ENCODE assay signal across 13 cellular contexts in genomic region chr6:3768502-3768901, GRCh38. TPM values are rescaled to one million over a fixed set of nuclear protein-coding genes. Genes with fewer than 3 reads are reported as not detected.
DNase-seq lines count a peak whose midpoint lies in the region; TF ChIP-seq lines count a peak whose summit lies in the region.
"Had no signal": no experiment of that assay in that cellular context is flagged by ENCODE, and none has a peak within 500 bp of the region (broad histone marks: within the 10 kb centered on the region; RNA-seq: fewer than 3 reads in every experiment).

No MANE protein-coding gene starts in this region.

- H3K9me3 ChIP-seq in BLaER1 treated with 17β-estradiol and CSF1 and Interleukin-3, amounts not matched to agents 10 nM and 100 nM (replicated peaks in 1 of 11), result peaks cover 13 to 25% (median 19%) of the 10 kb centered on the region in 11 experiments
- H3K9me3 ChIP-seq in tibial artery, result no peaks in the 10 kb centered on the region
- H3K9me3 ChIP-seq: BE2C had no signal

- no peaks in the 10 kb centered on the region for H3K4me1 Mint-ChIP-seq in activated naive CD8-positive, alpha-beta T cell treated with anti-CD3 and anti-CD28 coated beads for 36 hours
- H3K4me1 Mint-ChIP-seq: CD8-positive, alpha-beta memory T cell had no signal

- no peak overlapping the region for H3K4me3 ChIP-seq in BLaER1 treated with 17β-estradiol and CSF1 and Interleukin-3, amounts not matched to agents 10 nM and 100 nM
- no peak overlapping the region for H3K4me3 ChIP-seq in choroid plexus epithelial cell (ENCODE audit: low read depth, low read length)
- no peak overlapping the region for H3K4me3 ChIP-seq in tibial artery
- H3K4me3 ChIP-seq: GM23248 had no signal

- peak overlapping the region in 5 of 11 experiments; percentile 50 to 68 (median 63); a peak in 4 of 22 replicates for H3K9ac ChIP-seq in BLaER1 treated with 17β-estradiol and CSF1 and Interleukin-3, amounts not matched to agents 10 nM and 100 nM
- H3K9ac ChIP-seq: GM23248 had no signal

- no peaks in the 10 kb centered on the region for H3K27me3 ChIP-seq in BLaER1 treated with 17β-estradiol and CSF1 and Interleukin-3, amounts not matched to agents 10 nM and 100 nM
- H3K27me3 ChIP-seq in tibial artery, result no peaks in the 10 kb centered on the region

- TF ChIP-seq CTCF in choroid plexus epithelial cell (conservative IDR thresholded peaks at IDR 0.05; ENCODE audit: low read depth, low read length), result no peak
- no peak for TF ChIP-seq CTCF in tibial artery (IDR thresholded peaks at IDR 0.05)

- no peaks in the 10 kb centered on the region for H3K36me3 Mint-ChIP-seq in activated naive CD8-positive, alpha-beta T cell treated with anti-CD3 and anti-CD28 coated beads for 36 hours
- H3K36me3 Mint-ChIP-seq: CD8-positive, alpha-beta memory T cell had no signal

- peaks cover 76 to 90% (median 82%) of the 10 kb centered on the region in 10 experiments for H3K4me1 ChIP-seq in BLaER1 treated with 17β-estradiol and CSF1 and Interleukin-3, amounts not matched to agents 10 nM and 100 nM
- peaks cover 0 to 31% (median 6%) of the 10 kb centered on the region in 4 donors for H3K4me1 ChIP-seq in tibial artery
- H3K4me1 ChIP-seq: BE2C, Caco-2 had no signal

- intact Hi-C loops in tibial artery (cut with DNase I; ENCODE audit: low total_unique reads), result no loop called here

- peak overlapping the region; percentile 59 to 85 (median 76); a peak in 21 of 22 replicates for H3K4me2 ChIP-seq in BLaER1 treated with 17β-estradiol and CSF1 and Interleukin-3, amounts not matched to agents 10 nM and 100 nM

- H3K27me3 Mint-ChIP-seq in activated naive CD8-positive, alpha-beta T cell treated with anti-CD3 and anti-CD28 coated beads for 36 hours, result peaks cover 49% of the 10 kb centered on the region

- DNase-seq in NCI-H226 (peak; percentile 39), choroid plexus epithelial cell (ENCODE audit: low read depth) (peak; percentile 27), glomerular visceral epithelial cell (ENCODE audit: extremely low spot score) (no peak), tibial artery (no peak)
- DNase-seq in activated naive CD8-positive, alpha-beta T cell treated with anti-CD3 and anti-CD28 coated beads for 36 hours, result no peak
- no peak for DNase-seq in activated naive CD4-positive, alpha-beta T cell treated with anti-CD3 and anti-CD28 coated beads, Interleukin-2, amount 50 U/mL, for 16 hours
- DNase-seq: BE2C; Caco-2; CD8-positive, alpha-beta memory T cell; DND-41; GM23248; IMR-90 had no signal

- H3K36me3 ChIP-seq in BLaER1 treated with 17β-estradiol and CSF1 and Interleukin-3, amounts not matched to agents 10 nM and 100 nM, result no peaks in the 10 kb centered on the region
- H3K36me3 ChIP-seq in tibial artery, result no peaks in the 10 kb centered on the region
- H3K36me3 ChIP-seq: BE2C had no signal

- no peaks in the 10 kb centered on the region for H3K9me3 Mint-ChIP-seq in activated naive CD8-positive, alpha-beta T cell treated with anti-CD3 and anti-CD28 coated beads for 36 hours
- H3K9me3 Mint-ChIP-seq: CD8-positive, alpha-beta memory T cell had no signal

- H3K4me3 Mint-ChIP-seq in activated naive CD8-positive, alpha-beta T cell treated with anti-CD3 and anti-CD28 coated beads for 36 hours, result no peak overlapping the region
- H3K4me3 Mint-ChIP-seq: CD8-positive, alpha-beta memory T cell had no signal

- H3K27ac Mint-ChIP-seq in activated naive CD8-positive, alpha-beta T cell treated with anti-CD3 and anti-CD28 coated beads for 36 hours, result no peak overlapping the region

- H3K27ac ChIP-seq in BLaER1 treated with 17β-estradiol and CSF1 and Interleukin-3, amounts not matched to agents 10 nM and 100 nM, result peak overlapping the region in 9 of 11 experiments; percentile 72 to 85 (median 84); a peak in 18 of 22 replicates
- H3K27ac ChIP-seq in tibial artery, result no peak overlapping the region

- H4K20me1 ChIP-seq in BLaER1 treated with 17β-estradiol and CSF1 and Interleukin-3, amounts not matched to agents 10 nM and 100 nM, result no peaks in the 10 kb centered on the region

RNA-seq across cellular contexts. Expression of gene PXDC1, which starts 17.0 kb away (rescaled TPM):
- total RNA-seq in activated naive CD8-positive, alpha-beta T cell treated with anti-CD3 and anti-CD28 coated beads for 36 hours, result under 1 TPM in 1 of 2 experiments, not detected in 1; 0.18 TPM

Comparison
In these comparisons a context has a peak if more than half of its experiments do, and no peak if none do; other contexts are left out.
1. H3K27ac ChIP-seq: peak in BLaER1 treated with 17β-estradiol and CSF1 and Interleukin-3, amounts not matched to agents 10 nM and 100 nM (9 of 11); none in tibial artery (0 of 2).
2. DNase-seq: peak in NCI-H226 (single experiment) and choroid plexus epithelial cell (single experiment); none in activated naive CD8-positive, alpha-beta T cell treated with anti-CD3 and anti-CD28 coated beads for 36 hours (single experiment), activated naive CD4-positive, alpha-beta T cell treated with anti-CD3 and anti-CD28 coated beads, Interleukin-2, amount 50 U/mL, for 16 hours (single experiment), glomerular visceral epithelial cell (single experiment) and tibial artery (0 of 2).